Comparison of ENCODE assay signal across 17 cellular contexts in the genomic region with DNA sequence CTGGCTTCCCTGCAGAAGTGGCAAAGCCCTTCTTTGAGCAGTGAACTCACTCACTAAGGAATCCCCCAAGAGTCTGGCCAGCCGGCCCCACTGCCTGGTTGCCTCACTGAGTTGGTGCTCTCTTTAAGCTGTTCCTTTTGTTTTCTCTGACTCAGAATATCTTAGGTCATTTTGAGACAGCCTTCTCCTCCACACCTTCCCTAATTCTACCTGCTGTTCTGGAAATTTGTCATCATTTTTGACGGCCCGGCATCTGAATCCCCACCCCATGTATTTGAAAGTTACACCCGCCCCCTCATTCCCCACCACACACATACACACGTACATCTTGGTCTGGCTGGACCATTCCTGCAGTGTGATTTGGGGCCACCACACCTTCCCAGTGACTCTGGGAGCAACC. TPM values are rescaled to one million over a fixed set of nuclear protein-coding genes. Genes with fewer than 3 reads are reported as not detected.
DNase-seq lines count a peak whose midpoint lies in the region; ATAC-seq and FAIRE-seq lines count a peak whose summit lies in the region.
"Had no signal": no experiment of that assay in that cellular context is flagged by ENCODE, and none has a peak within 500 bp of the region (broad histone marks: within the 10 kb centered on the region; RNA-seq: fewer than 3 reads in every experiment).

No MANE protein-coding gene starts in this region.

- DNase-seq in HT1080 (ENCODE audit: low read depth) (peak; percentile 44), astrocyte of the hippocampus (ENCODE audit: low read depth, low spot score) (peak; percentile 40), kidney glomerular epithelial cell (lab: John Stamatoyannopoulos, UW) (peak; percentile 26), urothelium cell line (ENCODE audit: low spot score) (peak; percentile 23), hippocampal formation (lab: John Stamatoyannopoulos, UW) (no peak), NCI-H2107 treated with DMSO at 0.1 percent for 48 hours (lab: John Stamatoyannopoulos, UW; ENCODE audit: unreplicated experiment) (no peak)
- DNase-seq: activated CD4-positive, alpha-beta T cell treated with anti-CD3 and anti-CD28 coated beads for 1 hour; activated T-cell treated with anti-CD3 and anti-CD28 coated beads, Interleukin-2, amount 50 U/mL, for 1 hour; CD4-positive, CD25-positive, alpha-beta regulatory T cell; DMS79 treated with DMSO at 0.1 percent for 48 hours; NCI-H1105 treated with DMSO at 0.1 percent for 48 hours; NCI-H345; OCI-M1; stimulated activated CD8-positive, alpha-beta memory T cell treated with anti-CD3 and anti-CD28 coated beads, Interleukin-4, amount 100 ng/mL, for 48 hours; T-cell had no signal

- no peak for FAIRE-seq in urothelium cell line (lab: Jason Lieb, UNC)
- FAIRE-seq: GM12878 had no signal

- ATAC-seq in HG03108 (IDR thresholded peaks at IDR 0.05; ENCODE audit: unreplicated experiment): no peak
- ATAC-seq: GM12878, T-cell had no signal

RNA-seq across cellular contexts. Expression of a gene that starts 41.8 kb away (rescaled TPM):
- total RNA-seq in HT1080 (2014; rRNA removed; shearing (Covaris generic)): 4.0 and 7.2 TPM in 2 replicates
- 4.7 and 5.6 TPM in 2 replicates for polyA plus RNA-seq in HT1080 (2015; cell fraction: cytosol; rRNA removed)
- polyA plus RNA-seq in HT1080 (2015; cell fraction: nucleus; rRNA removed): 5.0 and 5.4 TPM in 2 replicates
- total RNA-seq: CD4-positive, CD25-positive, alpha-beta regulatory T cell; GM12878; T-cell had no signal
- polyA plus RNA-seq: CD4-positive, CD25-positive, alpha-beta regulatory T cell; GM12878 had no signal

Comparison
In these comparisons a context has a peak if more than half of its experiments do, and no peak if none do; other contexts are left out.
1. DNase-seq: peak in HT1080 (single experiment), astrocyte of the hippocampus (single experiment), kidney glomerular epithelial cell (single experiment) and urothelium cell line (single experiment); none in hippocampal formation (0 of 2) and NCI-H2107 treated with DMSO at 0.1 percent for 48 hours (single experiment).